ENCODE assay signal across 7 cellular contexts in the genomic region with DNA sequence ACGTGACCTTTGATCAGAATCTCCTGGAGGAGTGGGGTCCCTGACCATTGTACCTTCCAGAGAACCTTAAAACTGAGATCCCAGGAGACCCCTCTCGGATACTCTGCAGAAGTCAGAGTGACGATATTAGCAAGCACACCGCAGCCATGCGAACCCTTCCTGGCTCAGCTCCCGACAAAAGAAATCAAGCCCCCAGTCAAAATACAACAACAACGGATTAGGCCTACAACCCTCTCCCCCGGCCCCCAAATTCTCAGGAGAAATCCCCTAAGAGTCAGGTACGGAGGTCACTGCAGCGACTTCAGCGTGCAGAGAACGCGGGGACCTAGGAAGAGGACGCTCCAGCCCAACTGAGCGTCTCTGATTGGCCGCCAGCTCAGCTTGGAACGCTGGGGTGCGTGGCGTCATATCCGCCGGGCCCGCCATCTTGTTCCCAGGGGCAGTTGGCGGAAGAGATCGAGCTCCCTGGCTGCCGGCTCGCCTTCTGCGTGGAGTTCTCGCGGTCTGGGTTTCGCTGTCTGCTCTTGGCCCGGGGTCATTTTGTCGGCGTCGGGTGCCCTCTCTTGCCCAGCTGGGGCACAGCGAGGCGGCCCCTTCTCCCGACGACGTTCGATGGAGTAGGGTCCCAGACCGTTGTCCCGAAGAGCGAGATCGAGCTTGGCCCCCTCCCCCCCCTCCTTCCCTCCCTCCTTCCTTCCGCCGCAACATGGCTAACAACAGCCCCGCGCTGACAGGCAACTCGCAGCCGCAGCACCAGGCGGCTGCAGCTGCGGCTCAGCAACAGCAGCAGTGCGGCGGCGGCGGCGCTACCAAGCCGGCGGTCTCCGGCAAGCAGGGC. TPM values are rescaled to one million over a fixed set of nuclear protein-coding genes. Genes with fewer than 3 reads are reported as not detected.
A peak's percentile ranks its signal among the peaks of the same experiment; 100 is the strongest.
DNase-seq lines count a peak whose midpoint lies in the region; ATAC-seq and TF ChIP-seq lines count a peak whose summit lies in the region.

A gene with protein sequence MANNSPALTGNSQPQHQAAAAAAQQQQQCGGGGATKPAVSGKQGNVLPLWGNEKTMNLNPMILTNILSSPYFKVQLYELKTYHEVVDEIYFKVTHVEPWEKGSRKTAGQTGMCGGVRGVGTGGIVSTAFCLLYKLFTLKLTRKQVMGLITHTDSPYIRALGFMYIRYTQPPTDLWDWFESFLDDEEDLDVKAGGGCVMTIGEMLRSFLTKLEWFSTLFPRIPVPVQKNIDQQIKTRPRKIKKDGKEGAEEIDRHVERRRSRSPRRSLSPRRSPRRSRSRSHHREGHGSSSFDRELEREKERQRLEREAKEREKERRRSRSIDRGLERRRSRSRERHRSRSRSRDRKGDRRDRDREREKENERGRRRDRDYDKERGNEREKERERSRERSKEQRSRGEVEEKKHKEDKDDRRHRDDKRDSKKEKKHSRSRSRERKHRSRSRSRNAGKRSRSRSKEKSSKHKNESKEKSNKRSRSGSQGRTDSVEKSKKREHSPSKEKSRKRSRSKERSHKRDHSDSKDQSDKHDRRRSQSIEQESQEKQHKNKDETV (plus strand): TSS at position 425 of the 838 bp plus-strand sequence. CDS start 282 bp downstream, at position 707.

- H3K4me3 ChIP-seq in astrocyte of the cerebellum (ENCODE audit: low read depth, low read length) (peak within 1 kb of the TSS; percentile 83), hepatocyte (peak within 1 kb of the TSS; percentile 76)

- no peaks in the 10 kb centered on the region for H3K9me3 ChIP-seq in hepatocyte (ENCODE audit: low read depth)

- H2AFZ ChIP-seq in hepatocyte, result peak within 1 kb of the TSS; percentile 72

- WGBS in hepatocyte (ENCODE audit: low lambda C conversion rate, missing lambda C conversion rate), result under 1% methylated on average over 53 of the region's 60 CpGs

- in situ Hi-C loops in astrocyte of the cerebellum (cut with HindIII; ENCODE audit: low sequenced_read_pairs), result no loop called here

- DNase-seq in NCI-H187 treated with DMSO at 0.1 percent for 48 hours (lab: John Stamatoyannopoulos, UW) (peak; percentile 49), T-helper 22 cell (ENCODE audit: low read depth) (peak; percentile 91), astrocyte of the cerebellum (ENCODE audit: low read depth) (peak; percentile 83), hepatocyte (ENCODE audit: low spot score) (peak; percentile 95), retina (peak; percentile 98)

- peak within 1 kb of the TSS; percentile 92 for H3K4me2 ChIP-seq in hepatocyte

- TF ChIP-seq CTCF in astrocyte of the cerebellum (IDR thresholded peaks at IDR 0.05; ENCODE audit: low read depth, low read length, missing control alignments) (no peak), hepatocyte (IDR thresholded peaks at IDR 0.05; ENCODE audit: poor library complexity) (peak; percentile 2)

- ATAC-seq in GM18502 (IDR thresholded peaks at IDR 0.05; ENCODE audit: poor library complexity, unreplicated experiment) (peak; percentile 94), HG02943 (IDR thresholded peaks at IDR 0.05; ENCODE audit: low read depth, unreplicated experiment) (peak; percentile 95)

- H3K36me3 ChIP-seq in hepatocyte (replicated peaks; ENCODE audit: insufficient read depth, low read depth), result no peaks in the 10 kb centered on the region

- peaks cover 20% of the 10 kb centered on the region for H3K4me1 ChIP-seq in hepatocyte (ENCODE audit: insufficient read depth)

- H3K9me2 ChIP-seq in hepatocyte (replicated peaks; ENCODE audit: insufficient read depth), result no peaks in the 10 kb centered on the region

- peaks cover 33% of the 10 kb centered on the region for H4K20me1 ChIP-seq in hepatocyte (ENCODE audit: insufficient read depth, poor library complexity, severe bottlenecking)

- peaks cover 56% of the 10 kb centered on the region for H3K79me2 ChIP-seq in hepatocyte

- H3K27me3 ChIP-seq in hepatocyte, result no peaks in the 10 kb centered on the region

- peak within 1 kb of the TSS; percentile 96 for H3K27ac ChIP-seq in hepatocyte

RNA-seq across cellular contexts. Expression of the gene that starts here (rescaled TPM):
- total RNA-seq in hepatocyte, result 26.1 and 27.9 TPM in 2 replicates
- polyA plus RNA-seq in hepatocyte, result 30.1 and 41.4 TPM in 2 replicates

Comparison
In these comparisons a context has a peak if more than half of its experiments do, and no peak if none do; other contexts are left out.
1. Peak in every context shown above with its lines: DNase-seq, ATAC-seq, H3K4me3 ChIP-seq and H3K27ac ChIP-seq.